ENCODE assay signal across 12 cellular contexts in the genomic region with DNA sequence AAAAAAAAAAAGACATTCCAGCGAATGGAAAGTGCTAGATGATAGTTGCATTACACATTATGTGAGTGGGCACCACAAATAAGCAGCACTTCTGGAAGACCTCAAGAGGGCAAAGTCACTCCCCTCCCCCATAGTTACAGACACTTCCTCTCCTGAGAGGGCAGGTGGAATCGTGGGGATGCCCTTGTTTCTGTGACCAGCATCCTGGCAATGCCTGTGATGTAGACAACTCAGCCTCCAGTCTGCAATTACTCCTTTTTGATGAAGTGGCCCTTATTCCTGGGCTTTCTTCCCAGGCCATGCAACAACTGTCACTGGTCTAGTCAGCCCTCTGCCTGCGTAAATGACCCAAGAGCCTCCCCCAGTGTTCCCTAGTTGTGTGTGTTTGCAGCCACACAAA.
"Had no signal": no experiment of that assay in that cellular context is flagged by ENCODE, and none has a peak within 500 bp of the region (broad histone marks: within the 10 kb centered on the region; RNA-seq: fewer than 3 reads in every experiment).

No MANE protein-coding gene starts in this region.

- H3K4me1 ChIP-seq: thyroid gland had no signal

- H3K4me3 ChIP-seq: cardiac muscle cell, spleen, thyroid gland had no signal

- DNase-seq: activated CD4-positive, CD25-positive, alpha-beta regulatory T cell treated with anti-CD3 and anti-CD28 coated beads, Interleukin-2, amount 50 U/mL, for 72 hours; activated gamma-delta T cell treated with Interleukin-2 at 50 U/mL for 16 hours; effector CD8-positive, alpha-beta T cell; occipital lobe; posterior cingulate gyrus; spleen; stimulated activated CD4-positive, alpha-beta T cell treated with anti-CD3 and anti-CD28 coated beads, Interleukin-4, amount 100 ng/mL, for 4 hours; stimulated activated naive CD4-positive, alpha-beta T cell; thyroid gland had no signal

- H3K36me3 ChIP-seq: cardiac muscle cell, thyroid gland had no signal

- H3K27me3 ChIP-seq: cardiac muscle cell, spleen, thyroid gland had no signal

- ATAC-seq: activated naive CD4-positive, alpha-beta T cell treated with anti-CD3 and anti-CD28 coated beads, Interleukin-2, amount 50 U/mL, for 72 hours; natural killer cell treated with Interleukin-12 subunit alpha and Interleukin-12 subunit beta and Interleukin-15 and Interleukin-18, amount 100 ng/mL, for 72 hours had no signal

- H3K27ac ChIP-seq: cardiac muscle cell, thyroid gland had no signal

- H3K9me3 ChIP-seq: spleen, thyroid gland had no signal
